In genomic region chr4:77074961-77075855, GRCh38 we compare ENCODE assay signal across 8 cellular contexts. TPM values are rescaled to one million over a fixed set of nuclear protein-coding genes. Genes with fewer than 3 reads are reported as not detected.
DNase-seq lines count a peak whose midpoint lies in the region; ATAC-seq, FAIRE-seq and TF ChIP-seq lines count a peak whose summit lies in the region.

No MANE protein-coding gene starts in this region.

- TF ChIP-seq CTCF in WTC11 (IDR thresholded peaks at IDR 0.05): no peak
- no peak for TF ChIP-seq CTCF in cardiac fibroblast (IDR thresholded peaks at IDR 0.05; ENCODE audit: low read depth, low read length)
- TF ChIP-seq CTCF in D721Med (IDR thresholded peaks at IDR 0.05; ENCODE audit: insufficient read depth, missing control alignments): no peak

- peak; percentile 66 for DNase-seq in ELF-1 (ENCODE audit: low read depth, low spot score)
- peak; percentile 46 for DNase-seq in LoVo (ENCODE audit: low spot score)
- DNase-seq in WTC11 (ENCODE audit: low spot score): peak; percentile 64
- peak; percentile 67 to 77 for DNase-seq in cardiac fibroblast (ENCODE audit: low read depth in 2 of 2)
- DNase-seq in kidney glomerular epithelial cell (lab: John Stamatoyannopoulos, UW): peak; percentile 33
- DNase-seq in stimulated activated CD4-positive, alpha-beta T cell treated with anti-CD3 and anti-CD28 coated beads, Interleukin-1b, Interleukin-23, amount 100 ng/mL, for 1 hour (ENCODE audit: low read depth in 2 of 2): peak; percentile 41 to 47
- no peak for DNase-seq in D721Med (ENCODE audit: insufficient read length, low spot score)

- H3K9me3 Mint-ChIP-seq in WTC11: no peaks in the 10 kb centered on the region

- CTCF ChIA-PET in WTC11 (lab: Charles Lee): interaction anchor here (0.6 to 1.3 kb wide), 2 partner anchors 8 to 22 kb away, joined by 3 read pairs; no protein-coding TSS in a partner anchor

- H3K27ac Mint-ChIP-seq in WTC11: peak overlapping the region; percentile 69; the same call in 1 of the 2 replicates

- H3K4me3 ChIP-seq in cardiac fibroblast (replicated peaks in 1 of 2; ENCODE audit: low read depth in 2 of 2, low read length in 2 of 2): peak overlapping the region; percentile 66 to 84

- peak; percentile 51 for ATAC-seq in GM21825 (IDR thresholded peaks at IDR 0.05; ENCODE audit: unreplicated experiment)
- peak; percentile 50 for ATAC-seq in WTC11

- 0 out of 2 replicates have a peak, but pooled peaks cover 2% of the 10 kb centered on the region for H3K36me3 Mint-ChIP-seq in WTC11

- H3K4me3 Mint-ChIP-seq in WTC11: peak overlapping the region; percentile 96

- no peaks in the 10 kb centered on the region for H3K27me3 Mint-ChIP-seq in WTC11 (ENCODE audit: low read depth)

- no peak for FAIRE-seq in D721Med (lab: Jason Lieb, UNC)

- peaks cover 25% of the 10 kb centered on the region for H3K4me1 Mint-ChIP-seq in WTC11

- POLR2A ChIA-PET in WTC11 (lab: Charles Lee): interaction anchor here (4.5 kb wide), 1 partner anchor 82 kb away, joined by 32 read pairs; the partner anchor contains the start of gene CCNG2

TF ChIP-seq in WTC11, 78 proteins besides CTCF, POLR2A, EP300 and RAD21:
- TF ChIP-seq AR (CRISPR knock-in tag; IDR thresholded peaks at IDR 0.05): no peak
- TF ChIP-seq IRF1 (CRISPR knock-in tag; IDR thresholded peaks at IDR 0.05): no peak
- no peak for TF ChIP-seq TEAD1 (CRISPR knock-in tag; IDR thresholded peaks at IDR 0.05)
- TF ChIP-seq ZBTB43 (CRISPR knock-in tag; IDR thresholded peaks at IDR 0.05): no peak
- TF ChIP-seq E2F5 (CRISPR knock-in tag; IDR thresholded peaks at IDR 0.05): no peak
- no peak for TF ChIP-seq ATF1 (CRISPR knock-in tag; IDR thresholded peaks at IDR 0.05)
- no peak for TF ChIP-seq RELA (CRISPR knock-in tag; IDR thresholded peaks at IDR 0.05; ENCODE audit: borderline replicate concordance)
- TF ChIP-seq ZNF396 (CRISPR knock-in tag; IDR thresholded peaks at IDR 0.05; ENCODE audit: borderline replicate concordance): no peak
- TF ChIP-seq ZNF263 (CRISPR knock-in tag; IDR thresholded peaks at IDR 0.05; ENCODE audit: low read depth): no peak
- TF ChIP-seq NR1H2 (CRISPR knock-in tag; IDR thresholded peaks at IDR 0.05): no peak
- TF ChIP-seq MYBL2 (CRISPR knock-in tag; IDR thresholded peaks at IDR 0.05): peak; percentile 8; the same call in 1 of the 2 replicates
- no peak for TF ChIP-seq ZNF671 (CRISPR knock-in tag; IDR thresholded peaks at IDR 0.05)
- TF ChIP-seq JAZF1 (CRISPR knock-in tag; IDR thresholded peaks at IDR 0.05): no peak
- 0 out of 2 replicates have a peak, but pooled peaks have one; percentile 49 for TF ChIP-seq ARID4B (CRISPR knock-in tag; IDR thresholded peaks at IDR 0.05; ENCODE audit: borderline replicate concordance)
- no peak for TF ChIP-seq RORB (CRISPR knock-in tag; IDR thresholded peaks at IDR 0.05)
- no peak for TF ChIP-seq GRHL2 (CRISPR knock-in tag; IDR thresholded peaks at IDR 0.05; ENCODE audit: insufficient replicate concordance, severe bottlenecking)

RNA-seq across cellular contexts. Expression of gene CCNI, which starts 0.6 kb away (rescaled TPM):
- total RNA-seq in WTC11 (2021): 213 to 253 TPM (median 248 TPM) in 3 replicates
